In genomic region chr19:31347356-31347755, GRCh38 we compare ENCODE assay signal across 13 cellular contexts. TPM values are rescaled to one million over a fixed set of nuclear protein-coding genes. Genes with fewer than 3 reads are reported as not detected.
DNase-seq lines count a peak whose midpoint lies in the region; ATAC-seq, FAIRE-seq and TF ChIP-seq lines count a peak whose summit lies in the region.
"Had no signal": no experiment of that assay in that cellular context is flagged by ENCODE, and none has a peak within 500 bp of the region (broad histone marks: within the 10 kb centered on the region; RNA-seq: fewer than 3 reads in every experiment).

No MANE protein-coding gene starts in this region.

- TF ChIP-seq POLR2A in A549 (IDR thresholded peaks at IDR 0.05; ENCODE audit: low read length) (no peak), H1 (IDR thresholded peaks at IDR 0.05; ENCODE audit: control extremely low read depth in 1 of 2, low read depth in 2 of 2, low read length in 2 of 2) (no peak), GM12891 (IDR thresholded peaks at IDR 0.05; ENCODE audit: low read depth, low read length) (no peak)

- intact Hi-C loops in natural killer cell (cut with micrococcal nuclease): no loop called here

- H2BK120ac ChIP-seq in H1 (replicated peaks; ENCODE audit: low read depth, low read length): no peak overlapping the region

- FAIRE-seq in A549 (lab: Jason Lieb, UNC) (peak; percentile 28), H1 (lab: Jason Lieb, UNC) (no peak), GM12891 (lab: Jason Lieb, UNC) (no peak), urothelium cell line (lab: Jason Lieb, UNC) (no peak)
- FAIRE-seq: HepG2 had no signal

- TF ChIP-seq RAD21 in A549 (conservative IDR thresholded peaks at IDR 0.05 in 1 of 2, IDR thresholded peaks at IDR 0.05 in 1 of 2): no peak
- no peak for TF ChIP-seq RAD21 in H1 (IDR thresholded peaks at IDR 0.05 in 1 of 2, conservative IDR thresholded peaks at IDR 0.05 in 1 of 2; ENCODE audit: low read depth in 2 of 2, low read length in 2 of 2)

- no peaks in the 10 kb centered on the region for H3K9me3 ChIP-seq in A549
- H3K9me3 ChIP-seq in H1 (ENCODE audit: insufficient read depth in 2 of 2, low read depth in 1 of 2, low read length in 1 of 2): no peaks in the 10 kb centered on the region

- no peak overlapping the region for H2BK15ac ChIP-seq in H1 (ENCODE audit: low read length)

- peaks cover under 1% of the 10 kb centered on the region; the same call in 2 of the 3 replicates for H3K36me3 Mint-ChIP-seq in GM23338 (ENCODE audit: low read depth)
- H3K36me3 Mint-ChIP-seq in natural killer cell: no peaks in the 10 kb centered on the region

- CTCF ChIA-PET in A549 (lab: Yijun Ruan, JAX) (interaction anchor here (0.9 to 2.7 kb wide), 3 partner anchors 16 to 681 kb away, joined by 3 to 10 read pairs (median 3); no protein-coding TSS in a partner anchor), H1 (lab: Charles Lee; ENCODE audit: partially characterized antibody) (interaction anchor here (0.6 to 1.2 kb wide), 7 partner anchors 9 to 716 kb away, joined by 3 to 6 read pairs (median 3); no protein-coding TSS in a partner anchor)

- H2BK5ac ChIP-seq in H1 (ENCODE audit: low read depth, low read length): no peak overlapping the region

- H3K4me2 ChIP-seq in A549 (no peak overlapping the region), GM23338 (peak overlapping the region; percentile 91), H1 (ENCODE audit: insufficient read depth in 1 of 2, low read depth in 2 of 2, low read length in 2 of 2) (peak overlapping the region; percentile 88 to 93)

- H3K27me3 ChIP-seq in GM23338 (ENCODE audit: insufficient read depth) (peaks cover 45% of the 10 kb centered on the region), H1 (replicated peaks in 1 of 4; ENCODE audit: control insufficient read depth in 3 of 4, extremely low read depth in 1 of 4, insufficient read depth in 3 of 4, low read length in 3 of 4) (peaks cover 11 to 39% (median 25%) of the 10 kb centered on the region in 4 experiments; a peak in 6 of 7 replicates)

- TF ChIP-seq CTCF in A549 (IDR thresholded peaks at IDR 0.05): no peak
- TF ChIP-seq CTCF in GM23338 (conservative IDR thresholded peaks at IDR 0.05; ENCODE audit: low read depth in 2 of 2): no peak
- no peak for TF ChIP-seq CTCF in H1 (IDR thresholded peaks at IDR 0.05; ENCODE audit: control extremely low read depth in 1 of 3, insufficient read depth in 1 of 3, low read depth in 1 of 3, low read length in 3 of 3)
- no peak for TF ChIP-seq CTCF in natural killer cell (IDR thresholded peaks at IDR 0.05)

- no peak overlapping the region; a peak in 1 of 7 replicates for H3K9ac ChIP-seq in H1 (replicated peaks in 1 of 4; ENCODE audit: extremely low read depth in 1 of 4, low read depth in 3 of 4, low read length in 3 of 4)

- H3K79me1 ChIP-seq in H1 (ENCODE audit: low read depth, low read length): 0 out of 2 replicates have a peak, but pooled peaks cover 2% of the 10 kb centered on the region

- no peaks in the 10 kb centered on the region; the same call in none of the 2 replicates for H3F3A ChIP-seq in GM23338 (replicated peaks; ENCODE audit: low read depth)

- no peak overlapping the region for H3K4ac ChIP-seq in H1 (replicated peaks; ENCODE audit: insufficient read length, low read depth, low read length)

- peak overlapping the region; percentile 81 for H3K4me3 Mint-ChIP-seq in GM23338
- H3K4me3 Mint-ChIP-seq in natural killer cell: peak overlapping the region; percentile 95

- TF ChIP-seq EP300 in A549 (IDR thresholded peaks at IDR 0.05): no peak
- TF ChIP-seq EP300 in H1 (IDR thresholded peaks at IDR 0.05; ENCODE audit: borderline replicate concordance in 1 of 2, low read depth in 2 of 2, low read length in 2 of 2): no peak

- H3K27me3 Mint-ChIP-seq in GM23338 (ENCODE audit: insufficient read depth, low read depth, poor library complexity) (peaks cover 33% of the 10 kb centered on the region), natural killer cell (ENCODE audit: low read depth in 2 of 2) (peaks cover 25 to 69% of the 10 kb centered on the region in 2 donors)

- H3K4me1 Mint-ChIP-seq in GM23338 (peaks cover 49% of the 10 kb centered on the region), natural killer cell (peaks cover 24 to 37% of the 10 kb centered on the region in 2 donors)

- no peak overlapping the region for H4K91ac ChIP-seq in H1 (replicated peaks; ENCODE audit: insufficient read length, low read length)

- no peaks in the 10 kb centered on the region for H3K9me2 ChIP-seq in GM23338 (ENCODE audit: insufficient read depth)

- H4K8ac ChIP-seq in H1 (ENCODE audit: extremely low read depth, insufficient read depth, low read length): no peak overlapping the region

- H2AFZ ChIP-seq in GM23338 (no peak overlapping the region), H1 (ENCODE audit: low read length) (no peak overlapping the region)

- H3K27ac ChIP-seq in A549: no peak overlapping the region
- no peak overlapping the region for H3K27ac ChIP-seq in GM23338 (ENCODE audit: low read depth)
- H3K27ac ChIP-seq in H1 (ENCODE audit: low read depth, low read length): no peak overlapping the region

- no peak overlapping the region for H4K5ac ChIP-seq in H1 (ENCODE audit: insufficient read length, low read depth, low read length)

- no peak overlapping the region for H3K18ac ChIP-seq in H1 (ENCODE audit: extremely low read depth, low read length)

- H3K4me1 ChIP-seq in A549 (peaks cover 4% of the 10 kb centered on the region; the same call in 1 of the 3 replicates), GM23338 (ENCODE audit: insufficient read depth) (peaks cover 38% of the 10 kb centered on the region), H1 (replicated peaks in 1 of 4; ENCODE audit: control insufficient read depth in 3 of 4, insufficient read depth in 4 of 4, low read length in 3 of 4) (peaks cover 4 to 18% (median 11%) of the 10 kb centered on the region in 4 experiments)

- H3K56ac ChIP-seq in H1 (replicated peaks; ENCODE audit: insufficient read length, low read depth, low read length): no peak overlapping the region

- 26% methylated on average over 3 of the region's 3 CpGs for WGBS in A549 (ENCODE audit: missing lambda C conversion rate)
- WGBS in H1 (ENCODE audit: extremely low coverage in 1 of 2, insufficient coverage in 1 of 2, insufficient read length in 1 of 2, insufficient replicate concordance in 2 of 2, low coverage in 1 of 2, low lambda C conversion rate in 2 of 2, missing lambda C conversion rate in 1 of 2), 2 experiments: 31% methylated on average over 3 of the region's 3 CpGs; no CpG with 5 or more reads in 1 of the 2 experiments

- H4K20me1 ChIP-seq in GM23338 (replicated peaks; ENCODE audit: insufficient read depth) (peaks cover 19% of the 10 kb centered on the region), H1 (replicated peaks in 1 of 2; ENCODE audit: control insufficient read depth in 1 of 2, insufficient read depth in 2 of 2, low read length in 2 of 2) (peaks cover 0 to 8% of the 10 kb centered on the region in 2 experiments)

- ATAC-seq in A549 (no peak), GM23338 (no peak), natural killer cell (no peak), HG02970 (IDR thresholded peaks at IDR 0.05; ENCODE audit: low FRiP score, unreplicated experiment) (no peak), GM19395 (IDR thresholded peaks at IDR 0.05; ENCODE audit: unreplicated experiment) (no peak)
- ATAC-seq: esophagus mucosa, HepG2, left ventricle myocardium superior had no signal

- no peaks in the 10 kb centered on the region for H3K36me3 ChIP-seq in GM23338 (ENCODE audit: insufficient read depth)
- H3K36me3 ChIP-seq in H1 (ENCODE audit: control insufficient read depth in 2 of 4, insufficient read depth in 4 of 4, low read length in 3 of 4): no peaks in the 10 kb centered on the region

- no peak overlapping the region for H3K23ac ChIP-seq in H1 (ENCODE audit: insufficient read length)

- H2AK5ac ChIP-seq in H1 (ENCODE audit: low read depth, low read length): no peak overlapping the region

- H3K4me3 ChIP-seq in A549 (no peak overlapping the region), GM23338 (peak overlapping the region; percentile 92), H1 (ENCODE audit: extremely low read depth in 1 of 4, insufficient read depth in 2 of 4, low read depth in 3 of 4, low read length in 4 of 4) (peak overlapping the region in 1 of 4 experiments; percentile 90; a peak in 2 of 8 replicates)

- H3K9me3 Mint-ChIP-seq in GM23338 (peaks cover 5% of the 10 kb centered on the region; the same call in 2 of the 3 replicates), natural killer cell (no peaks in the 10 kb centered on the region)

- no peak for DNase-seq in A549 (ENCODE audit: low read depth in 1 of 2, low spot score in 1 of 2)
- DNase-seq in GM23338 (ENCODE audit: low spot score): no peak
- no peak for DNase-seq in H1 (ENCODE audit: low read depth in 1 of 2, low spot score in 2 of 2)
- no peak for DNase-seq in natural killer cell
- no peak for DNase-seq in GM12891 (ENCODE audit: insufficient read length, low spot score)
- DNase-seq in urothelium cell line (ENCODE audit: low spot score): no peak
- DNase-seq: left ventricle myocardium superior; NCI-H2171 treated with DMSO at 0.1 percent for 48 hours; stimulated activated naive CD4-positive, alpha-beta T cell had no signal

- POLR2A ChIA-PET in A549 (lab: Yijun Ruan, JAX): no interaction called here
- POLR2A ChIA-PET in H1 (lab: Charles Lee; ENCODE audit: partially characterized antibody): interaction anchor here (0.6 to 1.6 kb wide), 4 partner anchors 8 to 71 kb away, joined by 3 to 6 read pairs (median 6); no protein-coding TSS in a partner anchor

- H2BK20ac ChIP-seq in H1 (ENCODE audit: low read length): no peak overlapping the region

- peaks cover 23% of the 10 kb centered on the region; the same call in 1 of the 2 replicates for H3K23me2 ChIP-seq in H1 (ENCODE audit: low read depth, low read length)

- H3K79me2 ChIP-seq in GM23338 (replicated peaks; ENCODE audit: insufficient read depth) (peaks cover 59% of the 10 kb centered on the region), H1 (ENCODE audit: control insufficient read depth in 1 of 2, insufficient read depth in 2 of 2, low read length in 2 of 2) (peaks cover 0 to 60% of the 10 kb centered on the region in 2 experiments; a peak in 2 of 4 replicates)

- no peak overlapping the region for H3K14ac ChIP-seq in H1 (ENCODE audit: insufficient read length)

- no peak overlapping the region for H2BK12ac ChIP-seq in H1 (ENCODE audit: low read depth, low read length)

- no peak overlapping the region for H3K27ac Mint-ChIP-seq in GM23338
- H3K27ac Mint-ChIP-seq in natural killer cell: no peak overlapping the region

RNA-seq across cellular contexts. Expression of gene TSHZ3, which starts 1.9 kb away (rescaled TPM):
- 0.92 and 1.7 TPM in 2 replicates for polyA plus RNA-seq in A549 (2011; rRNA removed)
- 0.77 and 1.1 TPM in 2 replicates for polyA plus RNA-seq in A549 (2012; cell fraction: cytosol; rRNA removed)
- polyA plus RNA-seq in A549 (2012; cell fraction: nucleus; rRNA removed): 1.6 and 1.9 TPM in 2 replicates
- polyA plus RNA-seq in A549 (2017; fragmentation: RNase III; extraction: RNeasy Plus Mini Kit Qiagen cat#74134 plus additional on column Dnase treatment): 2.0 to 2.1 TPM (median 2.0 TPM) in 3 replicates
- polyA minus RNA-seq in A549 (2011; rRNA and poly(A)+ RNA removed): 2.6 and 2.9 TPM in 2 replicates
- total RNA-seq in GM23338 (2014; rRNA removed; shearing (Covaris generic)): 8.7 and 8.9 TPM in 2 replicates
- 3.3 and 3.8 TPM in 2 replicates for polyA plus RNA-seq in GM23338 (2016; fragmentation: Nextera tagmentation; extraction: Ambion mirVana)
- total RNA-seq in H1 (2021; fragmentation: NEBNext Ultra II Directional; extraction: Animal tissue kit (Norgen Biotek cat#: 25700)): 9.3 and 12.3 TPM in 2 replicates
- 3.1 and 3.8 TPM in 2 replicates for polyA plus RNA-seq in H1 (2011; rRNA removed)
- 2.3 TPM for polyA plus RNA-seq in H1 (2011; cell fraction: cytosol; rRNA removed)
- 10.5 TPM for polyA plus RNA-seq in H1 (2011; cell fraction: nucleus; rRNA removed)
- 5.8 to 7.8 TPM (median 6.4 TPM) in 4 replicates for polyA plus RNA-seq in H1 (2012, experiment 1 of 2)
- polyA plus RNA-seq in H1 (2012, experiment 2 of 2): 4.2 TPM
- 15.1 TPM for polyA plus RNA-seq in H1 (2013, experiment 1 of 2)
- 14.7 TPM for polyA plus RNA-seq in H1 (2013, experiment 2 of 2)
- polyA minus RNA-seq in H1 (2011; rRNA and poly(A)+ RNA removed): 5.5 TPM in 2 replicates
- polyA minus RNA-seq in H1 (2011; cell fraction: cytosol; rRNA and poly(A)+ RNA removed): 5.1 TPM
- 6.6 TPM for polyA minus RNA-seq in H1 (2011; cell fraction: nucleus; rRNA and poly(A)+ RNA removed)
- total RNA-seq in natural killer cell: 1 to 10 TPM; 5.3 to 8.1 (median 6.2) TPM
- polyA plus RNA-seq in GM12891 (2012; ENCODE audit: low read depth, missing spikeins): not detected
- total RNA-seq: HepG2 had no signal
- polyA plus RNA-seq: HepG2 had no signal
